ENCODE assay signal across 32 cellular contexts in genomic region chr2:71003396-71003795, GRCh38. TPM values are rescaled to one million over a fixed set of nuclear protein-coding genes. Genes with fewer than 3 reads are reported as not detected.
"Had no signal": no experiment of that assay in that cellular context is flagged by ENCODE, and none has a peak within 500 bp of the region (broad histone marks: within the 10 kb centered on the region; RNA-seq: fewer than 3 reads in every experiment).

No MANE protein-coding gene starts in this region.

- H3K27ac ChIP-seq: ascending aorta, body of pancreas, SK-N-MC had no signal

- ATAC-seq: activated T-helper 17 cell treated with anti-CD3 and anti-CD28 coated beads, Interleukin-2, amount 50 U/mL, for 72 hours; body of pancreas; Panc1; Right ventricle myocardium inferior; T-cell had no signal

- H3K36me3 ChIP-seq: ascending aorta had no signal

- H3K27me3 ChIP-seq: ascending aorta, body of pancreas had no signal

- H3K4me1 ChIP-seq: ascending aorta had no signal

- H3K4me3 Mint-ChIP-seq: activated B cell treated with CpG ODN at 0.5 μM for 24 hours; activated CD4-positive, alpha-beta T cell treated with anti-CD3 and anti-CD28 coated beads, Interleukin-2, amount 10 ng/mL, durations not matched to agents 24 days and 14 days; activated naive CD8-positive, alpha-beta T cell treated with anti-CD3 and anti-CD28 coated beads, Interleukin-2, amount 10 ng/mL, durations not matched to agents 7 days and 5 days; activated T-helper 17 cell treated with anti-CD3 and anti-CD28 coated beads, Interleukin-2, amount 50 U/mL, for 72 hours; central memory CD8-positive, alpha-beta T cell; T-cell had no signal

- FAIRE-seq: bronchial epithelial cell, TTC549 had no signal

- H3K4me3 ChIP-seq: ascending aorta, body of pancreas, SK-N-MC had no signal

- H3K9me3 ChIP-seq: ascending aorta, body of pancreas had no signal

- DNase-seq: activated B cell treated with CpG ODN at 0.5 μM for 24 hours; activated CD4-positive, alpha-beta T cell treated with anti-CD3 and anti-CD28 coated beads for 1 hour; activated CD4-positive, alpha-beta T cell treated with anti-CD3 and anti-CD28 coated beads, Interleukin-2, amount 10 ng/mL, durations not matched to agents 24 days and 14 days; activated CD4-positive, alpha-beta T cell treated with anti-CD3 and anti-CD28 coated beads, Interleukin-2, amount 50 U/mL, for 48 hours; activated gamma-delta T cell treated with Interleukin-2 at 50 U/mL for 16 hours; activated naive CD4-positive, alpha-beta T cell treated with anti-CD3 and anti-CD28 coated beads, Interleukin-2, amount 50 U/mL, for 16 hours; activated naive CD8-positive, alpha-beta T cell treated with anti-CD3 and anti-CD28 coated beads, Interleukin-2, amount 10 ng/mL, durations not matched to agents 7 days and 5 days; activated T-cell treated with anti-CD3 and anti-CD28 coated beads for 4 hours; activated T-cell treated with anti-CD3 and anti-CD28 coated beads, Interleukin-2, amount 50 U/mL, for 48 hours; body of pancreas; Kasumi-1; KBM-7; NCI-H1417; NCI-H1930; NCI-H2171; NCI-H345; NCI-H510A; NCI-H69; NK-92 treated with Interleukin-12 subunit alpha and Interleukin-12 subunit beta, amount 100 ng/mL, for 24 hours; OCI-M1; RPMI8226; T-cell; T-helper 2 cell; T1000 had no signal

- H3K36me3 Mint-ChIP-seq: activated naive CD8-positive, alpha-beta T cell treated with anti-CD3 and anti-CD28 coated beads, Interleukin-2, amount 10 ng/mL, durations not matched to agents 7 days and 5 days; T-cell had no signal

- H3K9me3 Mint-ChIP-seq: activated B cell treated with CpG ODN at 0.5 μM for 24 hours; activated CD4-positive, alpha-beta T cell treated with anti-CD3 and anti-CD28 coated beads, Interleukin-2, amount 10 ng/mL, durations not matched to agents 24 days and 14 days; activated naive CD8-positive, alpha-beta T cell treated with anti-CD3 and anti-CD28 coated beads, Interleukin-2, amount 10 ng/mL, durations not matched to agents 7 days and 5 days; activated T-helper 17 cell treated with anti-CD3 and anti-CD28 coated beads, Interleukin-2, amount 50 U/mL, for 72 hours; central memory CD8-positive, alpha-beta T cell; T-cell had no signal

- H3K27ac Mint-ChIP-seq: activated B cell treated with CpG ODN at 0.5 μM for 24 hours; activated CD4-positive, alpha-beta T cell treated with anti-CD3 and anti-CD28 coated beads, Interleukin-2, amount 10 ng/mL, durations not matched to agents 24 days and 14 days; activated naive CD8-positive, alpha-beta T cell treated with anti-CD3 and anti-CD28 coated beads, Interleukin-2, amount 10 ng/mL, durations not matched to agents 7 days and 5 days; activated T-helper 17 cell treated with anti-CD3 and anti-CD28 coated beads, Interleukin-2, amount 50 U/mL, for 72 hours; T-cell had no signal

RNA-seq across cellular contexts. Expression of gene ANKRD53, which starts 25.0 kb away (rescaled TPM):
- total RNA-seq: activated CD4-positive, alpha-beta T cell treated with anti-CD3 and anti-CD28 coated beads, Interleukin-2, amount 10 ng/mL, durations not matched to agents 24 days and 14 days; bronchial epithelial cell had no signal
